In genomic region chr2:166841679-166842078, GRCh38 we compare ENCODE assay signal across 20 cellular contexts.
"Had no signal": no experiment of that assay in that cellular context is flagged by ENCODE, and none has a peak within 500 bp of the region (broad histone marks: within the 10 kb centered on the region; RNA-seq: fewer than 3 reads in every experiment).

No MANE protein-coding gene starts in this region.

- H3K27ac Mint-ChIP-seq: activated CD4-positive, alpha-beta memory T cell treated with anti-CD3 and anti-CD28 coated beads, Interleukin-2, amount 10 ng/mL, durations not matched to agents 7 days and 5 days; activated CD4-positive, alpha-beta T cell treated with anti-CD3 and anti-CD28 coated beads for 36 hours; activated naive CD4-positive, alpha-beta T cell treated with anti-CD3 and anti-CD28 coated beads for 36 hours; activated naive CD8-positive, alpha-beta T cell treated with anti-CD3 and anti-CD28 coated beads for 36 hours; activated T-helper 17 cell treated with anti-CD3 and anti-CD28 coated beads, Interleukin-2, amount 50 U/mL, for 72 hours had no signal

- H3K36me3 Mint-ChIP-seq: activated naive CD8-positive, alpha-beta T cell treated with anti-CD3 and anti-CD28 coated beads for 36 hours had no signal

- DNase-seq: activated CD4-positive, alpha-beta memory T cell treated with anti-CD3 and anti-CD28 coated beads, Interleukin-2, amount 10 ng/mL, durations not matched to agents 7 days and 5 days; activated CD4-positive, alpha-beta T cell treated with anti-CD3 and anti-CD28 coated beads for 36 hours; activated CD4-positive, alpha-beta T cell treated with anti-CD3 and anti-CD28 coated beads, Interleukin-2, amount 50 U/mL, for 1 hour; activated gamma-delta T cell; activated naive CD4-positive, alpha-beta T cell treated with anti-CD3 and anti-CD28 coated beads for 36 hours; activated naive CD8-positive, alpha-beta T cell treated with anti-CD3 and anti-CD28 coated beads for 36 hours; activated T-cell treated with anti-CD3 and anti-CD28 coated beads for 4 hours; activated T-cell treated with anti-CD3 and anti-CD28 coated beads, Interleukin-2, amount 50 U/mL, for 48 hours; brain microvascular endothelial cell; cerebellar nuclear complex; Karpas-422; MM.1S; NCI-H146; NCI-H2107; NCI-H510A treated with DMSO at 0.1 percent for 48 hours; Right ventricle myocardium superior; SJCRH30; SK-N-SH; T-helper 1 cell had no signal

- H3K27me3 Mint-ChIP-seq: activated CD4-positive, alpha-beta memory T cell treated with anti-CD3 and anti-CD28 coated beads, Interleukin-2, amount 10 ng/mL, durations not matched to agents 7 days and 5 days; activated naive CD8-positive, alpha-beta T cell treated with anti-CD3 and anti-CD28 coated beads for 36 hours; activated T-helper 17 cell treated with anti-CD3 and anti-CD28 coated beads, Interleukin-2, amount 50 U/mL, for 72 hours had no signal

- H3K4me3 Mint-ChIP-seq: activated CD4-positive, alpha-beta memory T cell treated with anti-CD3 and anti-CD28 coated beads, Interleukin-2, amount 10 ng/mL, durations not matched to agents 7 days and 5 days; activated CD4-positive, alpha-beta T cell treated with anti-CD3 and anti-CD28 coated beads for 36 hours; activated naive CD4-positive, alpha-beta T cell treated with anti-CD3 and anti-CD28 coated beads for 36 hours; activated naive CD8-positive, alpha-beta T cell treated with anti-CD3 and anti-CD28 coated beads for 36 hours; activated T-helper 17 cell treated with anti-CD3 and anti-CD28 coated beads, Interleukin-2, amount 50 U/mL, for 72 hours had no signal

- H3K4me1 Mint-ChIP-seq: activated CD4-positive, alpha-beta memory T cell treated with anti-CD3 and anti-CD28 coated beads, Interleukin-2, amount 10 ng/mL, durations not matched to agents 7 days and 5 days; activated CD4-positive, alpha-beta T cell treated with anti-CD3 and anti-CD28 coated beads for 36 hours; activated naive CD8-positive, alpha-beta T cell treated with anti-CD3 and anti-CD28 coated beads for 36 hours; activated T-helper 17 cell treated with anti-CD3 and anti-CD28 coated beads, Interleukin-2, amount 50 U/mL, for 72 hours had no signal

- H3K9me3 Mint-ChIP-seq: activated naive CD4-positive, alpha-beta T cell treated with anti-CD3 and anti-CD28 coated beads for 36 hours; activated naive CD8-positive, alpha-beta T cell treated with anti-CD3 and anti-CD28 coated beads for 36 hours had no signal
